10 cellular contexts compared by ENCODE assay signal in genomic region chr17:49723423-49723822, GRCh38. TPM values are rescaled to one million over a fixed set of nuclear protein-coding genes. Genes with fewer than 3 reads are reported as not detected.
DNase-seq lines count a peak whose midpoint lies in the region; ATAC-seq and TF ChIP-seq lines count a peak whose summit lies in the region.
"Had no signal": no experiment of that assay in that cellular context is flagged by ENCODE, and none has a peak within 500 bp of the region (broad histone marks: within the 10 kb centered on the region; RNA-seq: fewer than 3 reads in every experiment).

No MANE protein-coding gene starts in this region.

- ATAC-seq in activated CD8-positive, alpha-beta T cell treated with anti-CD3 and anti-CD28 coated beads, Interleukin-2, amount 10 ng/mL, durations not matched to agents 7 days and 5 days, result no peak
- ATAC-seq in left colon, result peak; percentile 20
- ATAC-seq in HG03039 (IDR thresholded peaks at IDR 0.05; ENCODE audit: unreplicated experiment), result no peak
- no peak for ATAC-seq in GM18519 (IDR thresholded peaks at IDR 0.05; ENCODE audit: low FRiP score, unreplicated experiment)
- ATAC-seq in HG02642 (IDR thresholded peaks at IDR 0.05; ENCODE audit: poor library complexity, unreplicated experiment), result no peak

- no peaks in the 10 kb centered on the region for H3K36me3 ChIP-seq in skeletal muscle satellite cell (ENCODE audit: insufficient read depth, low read length)

- CTCF ChIA-PET in activated CD8-positive, alpha-beta T cell treated with anti-CD3 and anti-CD28 coated beads, Interleukin-2, amount 10 ng/mL, durations not matched to agents 7 days and 5 days (lab: Charles Lee), result no interaction called here

- H3K27ac Mint-ChIP-seq in activated CD8-positive, alpha-beta T cell treated with anti-CD3 and anti-CD28 coated beads, Interleukin-2, amount 10 ng/mL, durations not matched to agents 7 days and 5 days, result peak overlapping the region; percentile 29
- H3K27ac Mint-ChIP-seq: activated CD4-positive, alpha-beta T cell treated with anti-CD3 and anti-CD28 coated beads, Interleukin-2, amount 10 ng/mL, durations not matched to agents 24 days and 14 days had no signal

- no peaks in the 10 kb centered on the region for H3K9me3 Mint-ChIP-seq in activated CD8-positive, alpha-beta T cell treated with anti-CD3 and anti-CD28 coated beads, Interleukin-2, amount 10 ng/mL, durations not matched to agents 7 days and 5 days (ENCODE audit: insufficient read depth)
- H3K9me3 Mint-ChIP-seq: activated CD4-positive, alpha-beta T cell treated with anti-CD3 and anti-CD28 coated beads, Interleukin-2, amount 10 ng/mL, durations not matched to agents 24 days and 14 days had no signal

- POLR2A ChIA-PET in activated CD8-positive, alpha-beta T cell treated with anti-CD3 and anti-CD28 coated beads, Interleukin-2, amount 10 ng/mL, durations not matched to agents 7 days and 5 days (lab: Charles Lee), result interaction anchor here (1.1 kb wide), 1 partner anchor 16 kb away, joined by 3 read pairs; no protein-coding TSS in a partner anchor

- no peaks in the 10 kb centered on the region for H3K27me3 ChIP-seq in HL-60 (ENCODE audit: insufficient read depth, poor library complexity, severe bottlenecking)
- H3K27me3 ChIP-seq in skeletal muscle satellite cell (ENCODE audit: control insufficient read depth, insufficient read depth, low read length), result peaks cover 5% of the 10 kb centered on the region

- no peak for TF ChIP-seq CTCF in HL-60 (IDR thresholded peaks at IDR 0.05; ENCODE audit: insufficient read depth, low read length)

- H3K4me1 Mint-ChIP-seq in activated CD8-positive, alpha-beta T cell treated with anti-CD3 and anti-CD28 coated beads, Interleukin-2, amount 10 ng/mL, durations not matched to agents 7 days and 5 days (ENCODE audit: low read depth), result peaks cover 10% of the 10 kb centered on the region

- H3K9ac ChIP-seq in skeletal muscle satellite cell (ENCODE audit: low read depth, low read length), result peak overlapping the region; percentile 43

- no peaks in the 10 kb centered on the region for H3K27me3 Mint-ChIP-seq in activated CD8-positive, alpha-beta T cell treated with anti-CD3 and anti-CD28 coated beads, Interleukin-2, amount 10 ng/mL, durations not matched to agents 7 days and 5 days (ENCODE audit: low read depth)
- H3K27me3 Mint-ChIP-seq: activated CD4-positive, alpha-beta T cell treated with anti-CD3 and anti-CD28 coated beads, Interleukin-2, amount 10 ng/mL, durations not matched to agents 24 days and 14 days had no signal

- DNase-seq in HL-60 (ENCODE audit: low read depth in 1 of 2, low spot score in 1 of 2) (peak in 1 of 2 experiments; percentile 80), left colon (peak; percentile 37 to 82), SW 1271 (lab: John Stamatoyannopoulos, UW) (no peak)
- DNase-seq in activated CD8-positive, alpha-beta T cell treated with anti-CD3 and anti-CD28 coated beads, Interleukin-2, amount 10 ng/mL, durations not matched to agents 7 days and 5 days, result no peak
- DNase-seq: activated CD4-positive, alpha-beta T cell treated with anti-CD3 and anti-CD28 coated beads, Interleukin-2, amount 10 ng/mL, durations not matched to agents 24 days and 14 days; substantia nigra had no signal

- H3K4me2 ChIP-seq in skeletal muscle satellite cell (ENCODE audit: low read length), result peak overlapping the region; percentile 37

- no peak overlapping the region for H3K4me3 Mint-ChIP-seq in activated CD8-positive, alpha-beta T cell treated with anti-CD3 and anti-CD28 coated beads, Interleukin-2, amount 10 ng/mL, durations not matched to agents 7 days and 5 days
- H3K4me3 Mint-ChIP-seq: activated CD4-positive, alpha-beta T cell treated with anti-CD3 and anti-CD28 coated beads, Interleukin-2, amount 10 ng/mL, durations not matched to agents 24 days and 14 days had no signal

- peak overlapping the region; percentile 66 for H3K27ac ChIP-seq in HL-60 (replicated peaks)

- no peaks in the 10 kb centered on the region for H3K9me3 ChIP-seq in skeletal muscle satellite cell (replicated peaks; ENCODE audit: low read length)

- H3K4me3 ChIP-seq in HL-60 (replicated peaks; ENCODE audit: insufficient read depth, low read length) (no peak overlapping the region), skeletal muscle satellite cell (ENCODE audit: low read length) (no peak overlapping the region)

- H3K36me3 Mint-ChIP-seq in activated CD8-positive, alpha-beta T cell treated with anti-CD3 and anti-CD28 coated beads, Interleukin-2, amount 10 ng/mL, durations not matched to agents 7 days and 5 days (ENCODE audit: low read depth), result peaks cover 40% of the 10 kb centered on the region

- H3K4me1 ChIP-seq in skeletal muscle satellite cell (ENCODE audit: control insufficient read depth, insufficient read depth, low read length), result peaks cover 12% of the 10 kb centered on the region

- intact Hi-C loops in left colon (cut with DNase I, micrococcal nuclease), result no loop called here

RNA-seq across cellular contexts. Expression of gene SLC35B1, which starts 15.7 kb away (rescaled TPM):
- 10 to 100 TPM; 50.7 to 62.6 TPM for total RNA-seq in activated CD8-positive, alpha-beta T cell treated with anti-CD3 and anti-CD28 coated beads, Interleukin-2, amount 10 ng/mL, durations not matched to agents 7 days and 5 days
- total RNA-seq in left colon, result 10 to 100 TPM; 43.1 to 55.0 TPM
- total RNA-seq in skeletal muscle satellite cell (2012; rRNA removed), result 48.2 and 71.9 TPM in 2 replicates

RNA-seq across cellular contexts. Expression of gene FAM117A, which starts 40.5 kb away (rescaled TPM):
- total RNA-seq in activated CD8-positive, alpha-beta T cell treated with anti-CD3 and anti-CD28 coated beads, Interleukin-2, amount 10 ng/mL, durations not matched to agents 7 days and 5 days, result 10 to 100 TPM; 20.8 to 23.5 TPM
- 1 to 10 TPM; 7.6 to 10.0 TPM for total RNA-seq in left colon
- total RNA-seq in skeletal muscle satellite cell (2012; rRNA removed), result 1.3 and 2.3 TPM in 2 replicates

RNA-seq across cellular contexts. Expression of gene SPOP, which starts 45.5 kb away (rescaled TPM):
- 10 to 100 TPM; 49.5 to 52.0 TPM for total RNA-seq in activated CD8-positive, alpha-beta T cell treated with anti-CD3 and anti-CD28 coated beads, Interleukin-2, amount 10 ng/mL, durations not matched to agents 7 days and 5 days
- 10 to 100 TPM; 53.4 to 73.3 TPM for total RNA-seq in left colon
- total RNA-seq in skeletal muscle satellite cell (2012; rRNA removed), result 28.8 and 34.2 TPM in 2 replicates

Comparison
In these comparisons a context has a peak if more than half of its experiments do, and no peak if none do; other contexts are left out.
1. DNase-seq: peak in left colon (2 of 2); none in activated CD8-positive, alpha-beta T cell treated with anti-CD3 and anti-CD28 coated beads, Interleukin-2, amount 10 ng/mL, durations not matched to agents 7 days and 5 days (single experiment) and SW 1271 (0 of 2).